In genomic region chr2:83901322-83901721, GRCh38 we compare ENCODE assay signal across 11 cellular contexts.
DNase-seq lines count a peak whose midpoint lies in the region; ATAC-seq and TF ChIP-seq lines count a peak whose summit lies in the region.
"Had no signal": no experiment of that assay in that cellular context is flagged by ENCODE, and none has a peak within 500 bp of the region (broad histone marks: within the 10 kb centered on the region; RNA-seq: fewer than 3 reads in every experiment).

No MANE protein-coding gene starts in this region.

- H3K27ac ChIP-seq in mesendoderm (ENCODE audit: low read depth, low read length): no peak overlapping the region
- H3K27ac ChIP-seq: BLaER1 treated with 17β-estradiol and CSF1 and Interleukin-3, amounts not matched to agents 10 nM and 100 nM had no signal

- H3K4me1 ChIP-seq in mesendoderm (ENCODE audit: control insufficient read depth, low read depth, low read length): no peaks in the 10 kb centered on the region
- H3K4me1 ChIP-seq: BLaER1 treated with 17β-estradiol and CSF1 and Interleukin-3, amounts not matched to agents 10 nM and 100 nM had no signal

- H3K79me2 ChIP-seq in mesendoderm (ENCODE audit: control insufficient read depth, insufficient read depth, low read length): no peaks in the 10 kb centered on the region

- no peak overlapping the region for H3K4ac ChIP-seq in mesendoderm (ENCODE audit: low read depth, low read length)

- WGBS in mesendoderm (ENCODE audit: extremely low coverage, insufficient coverage, low lambda C conversion rate): no CpG with 5 or more reads among the region's 3 CpGs

- no peak overlapping the region for H2BK5ac ChIP-seq in mesendoderm (ENCODE audit: low read length)

- no peak overlapping the region for H2BK120ac ChIP-seq in mesendoderm (ENCODE audit: low read depth, low read length)

- no peak overlapping the region for H3K9ac ChIP-seq in mesendoderm (ENCODE audit: low read length)
- H3K9ac ChIP-seq: BLaER1 treated with 17β-estradiol and CSF1 and Interleukin-3, amounts not matched to agents 10 nM and 100 nM had no signal

- no peak overlapping the region for H2BK15ac ChIP-seq in mesendoderm (replicated peaks; ENCODE audit: low read depth)

- no peak for ATAC-seq in SK-N-SH treated with all-trans-retinoic acid at 6 μM for 48 hours
- ATAC-seq: CD8-positive, alpha-beta T cell had no signal

- in situ Hi-C loops in Caki2 (cut with HindIII; ENCODE audit: low pct_unique_long_range_greater_than_20kb, low sequenced_read_pairs): no loop called here

- no peak overlapping the region for H3K56ac ChIP-seq in mesendoderm (ENCODE audit: low read length)

- H3K18ac ChIP-seq in mesendoderm (ENCODE audit: low read length): no peak overlapping the region

- DNase-seq in Caki2 (ENCODE audit: low read depth): peak; percentile 6
- DNase-seq in DMS 273 treated with DMSO at 0.1 percent for 48 hours (lab: John Stamatoyannopoulos, UW): peak; percentile 3
- peak; percentile 63 for DNase-seq in SK-N-DZ (ENCODE audit: low spot score)
- peak; percentile 10 for DNase-seq in mesendoderm
- DNase-seq in NAMALWA (ENCODE audit: low spot score): no peak
- DNase-seq: CD8-positive, alpha-beta T cell; DMS153; DMS79; HCEC 1CT had no signal

- H3K36me3 ChIP-seq in mesendoderm (ENCODE audit: control insufficient read depth, insufficient read depth, low read length): no peaks in the 10 kb centered on the region
- H3K36me3 ChIP-seq: BLaER1 treated with 17β-estradiol and CSF1 and Interleukin-3, amounts not matched to agents 10 nM and 100 nM had no signal

- H2AK5ac ChIP-seq in mesendoderm (ENCODE audit: low read length): no peak overlapping the region

- H3K23ac ChIP-seq in mesendoderm (ENCODE audit: low read length): no peak overlapping the region

- no peak overlapping the region for H3K4me2 ChIP-seq in mesendoderm (ENCODE audit: low read length)
- H3K4me2 ChIP-seq: BLaER1 treated with 17β-estradiol and CSF1 and Interleukin-3, amounts not matched to agents 10 nM and 100 nM had no signal

- H3K79me1 ChIP-seq in mesendoderm (ENCODE audit: low read length): no peaks in the 10 kb centered on the region

- no peaks in the 10 kb centered on the region for H3K27me3 ChIP-seq in mesendoderm (ENCODE audit: insufficient read depth, low read length, poor library complexity)
- H3K27me3 ChIP-seq: BLaER1 treated with 17β-estradiol and CSF1 and Interleukin-3, amounts not matched to agents 10 nM and 100 nM had no signal

- no peak overlapping the region for H4K8ac ChIP-seq in mesendoderm (ENCODE audit: low read depth, low read length)

- H4K5ac ChIP-seq in mesendoderm (ENCODE audit: low read length): no peak overlapping the region

- no peak overlapping the region for H3K4me3 ChIP-seq in mesendoderm (ENCODE audit: low read length)
- H3K4me3 ChIP-seq: BLaER1 treated with 17β-estradiol and CSF1 and Interleukin-3, amounts not matched to agents 10 nM and 100 nM had no signal

TF ChIP-seq in SK-N-SH treated with all-trans-retinoic acid at 6 μM for 48 hours, 23 proteins besides CTCF, POLR2A, EP300 and RAD21:
- no peak for TF ChIP-seq GLIS3 (CRISPR knock-in tag; IDR thresholded peaks at IDR 0.05)
- TF ChIP-seq ZNF565 (CRISPR knock-in tag; conservative IDR thresholded peaks at IDR 0.05; ENCODE audit: low read depth): no peak
- TF ChIP-seq ISL1 (CRISPR knock-in tag; IDR thresholded peaks at IDR 0.05): no peak
- no peak for TF ChIP-seq ZNF70 (CRISPR knock-in tag; IDR thresholded peaks at IDR 0.05)
- TF ChIP-seq ZC3H10 (CRISPR knock-in tag; IDR thresholded peaks at IDR 0.05): no peak
- no peak for TF ChIP-seq ARNTL (CRISPR knock-in tag; IDR thresholded peaks at IDR 0.05; ENCODE audit: borderline replicate concordance, low read depth)
- no peak for TF ChIP-seq PATZ1 (CRISPR knock-in tag; IDR thresholded peaks at IDR 0.05; ENCODE audit: borderline replicate concordance)
- TF ChIP-seq POU6F1 (CRISPR knock-in tag; IDR thresholded peaks at IDR 0.05; ENCODE audit: borderline replicate concordance, low read depth): no peak
- TF ChIP-seq ZFP3 (CRISPR knock-in tag; IDR thresholded peaks at IDR 0.05): no peak
